Comparison of ENCODE assay signal across 19 cellular contexts in the genomic region with DNA sequence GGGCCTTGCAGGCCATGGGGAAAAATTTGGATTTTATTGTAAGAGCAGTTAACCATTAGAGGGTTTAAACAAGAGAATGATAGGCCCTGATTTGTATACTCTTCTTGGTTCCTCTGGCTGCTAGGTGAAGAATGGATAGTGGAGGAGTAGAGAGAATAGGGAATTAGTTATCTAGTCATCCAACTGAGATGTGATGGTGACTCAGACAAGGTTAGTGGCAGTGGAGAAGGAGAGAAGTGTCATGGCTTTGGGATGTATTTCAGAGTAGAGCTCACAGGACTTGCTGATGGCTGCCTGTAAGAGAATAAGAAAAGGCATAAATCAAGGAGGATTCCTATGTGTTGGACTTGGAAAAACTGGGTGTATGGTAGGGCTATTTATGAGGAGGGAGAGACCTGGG.
"Had no signal": no experiment of that assay in that cellular context is flagged by ENCODE, and none has a peak within 500 bp of the region (broad histone marks: within the 10 kb centered on the region; RNA-seq: fewer than 3 reads in every experiment).

No MANE protein-coding gene starts in this region.

- DNase-seq: effector memory CD8-positive, alpha-beta T cell; heart right ventricle; hypothalamus; kidney glomerular epithelial cell; mammary epithelial cell; naive thymus-derived CD4-positive, alpha-beta T cell; nephron progenitor cell; psoas muscle; retina; right lobe of liver; spleen; stimulated activated CD4-positive, alpha-beta T cell treated with anti-CD3 and anti-CD28 coated beads, Interleukin-2, amount 100 ng/mL, for 24 hours; stimulated activated CD4-positive, alpha-beta T cell treated with anti-CD3 and anti-CD28 coated beads, Interleukin-4, amount 100 ng/mL, for 4 hours; stimulated activated naive CD4-positive, alpha-beta T cell; stomach; substantia nigra had no signal

- H3K36me3 ChIP-seq: esophagus muscularis mucosa, heart right ventricle, right lobe of liver, spleen, stomach had no signal

- H3K27me3 ChIP-seq: esophagus muscularis mucosa, heart right ventricle, right lobe of liver, spleen, stomach had no signal

- ATAC-seq: effector memory CD8-positive, alpha-beta T cell; heart right ventricle; left lobe of liver; naive thymus-derived CD4-positive, alpha-beta T cell; psoas muscle; right lobe of liver had no signal

- H3K27ac ChIP-seq: epithelial cell of prostate, psoas muscle, right lobe of liver, spleen, stomach had no signal

- H3K9me3 ChIP-seq: esophagus muscularis mucosa, psoas muscle, right lobe of liver, spleen, stomach had no signal

- H3K4me1 ChIP-seq: right lobe of liver, spleen had no signal

- H3K4me3 ChIP-seq: esophagus muscularis mucosa, heart right ventricle, psoas muscle, right lobe of liver, spleen, stomach had no signal
